In the genomic region with DNA sequence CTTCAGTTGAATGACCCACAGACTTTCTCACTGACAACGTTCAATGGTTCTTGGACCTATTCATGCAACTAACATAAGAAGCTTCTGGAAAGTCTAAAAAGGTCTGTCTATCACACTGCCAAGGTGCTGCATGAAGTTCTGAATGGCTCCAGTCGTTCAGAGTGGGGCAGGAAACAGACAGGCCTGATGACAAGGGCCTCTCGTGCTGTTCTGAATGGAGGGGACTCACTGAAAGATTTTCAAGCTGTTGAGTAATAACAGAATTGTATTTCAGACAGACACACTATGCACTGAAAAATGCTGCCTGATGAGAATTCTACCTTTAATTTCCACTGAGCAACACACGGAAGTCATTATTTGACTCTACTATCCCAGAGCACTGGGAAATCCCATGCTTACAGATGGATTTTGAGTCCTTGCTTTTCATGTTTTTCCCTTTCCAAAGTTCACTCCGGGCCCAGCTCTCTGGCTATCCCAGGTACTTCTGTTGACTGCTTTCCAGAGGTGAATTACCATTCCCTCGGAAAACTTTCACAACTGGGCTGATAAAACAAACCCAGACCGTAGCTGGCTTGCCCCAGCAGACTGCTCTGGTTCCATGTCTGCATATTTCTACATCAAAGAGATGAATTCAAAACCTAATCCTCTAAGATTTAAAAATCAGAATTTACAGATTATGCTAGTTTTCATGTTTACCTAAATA, we compare ENCODE assay signal across 21 cellular contexts.
DNase-seq lines count a peak whose midpoint lies in the region; ATAC-seq and TF ChIP-seq lines count a peak whose summit lies in the region.
"Had no signal": no experiment of that assay in that cellular context is flagged by ENCODE, and none has a peak within 500 bp of the region (broad histone marks: within the 10 kb centered on the region; RNA-seq: fewer than 3 reads in every experiment).

No MANE protein-coding gene starts in this region.

- no peak overlapping the region for H3K4me2 ChIP-seq in PC-3 (ENCODE audit: low read length)

- H3K9me3 Mint-ChIP-seq in CD4-positive, CD25-positive, alpha-beta regulatory T cell, result no peaks in the 10 kb centered on the region
- no peaks in the 10 kb centered on the region for H3K9me3 Mint-ChIP-seq in CD8-positive, alpha-beta T cell
- H3K9me3 Mint-ChIP-seq in naive thymus-derived CD4-positive, alpha-beta T cell, result no peaks in the 10 kb centered on the region
- H3K9me3 Mint-ChIP-seq in nephron progenitor cell, result no peaks in the 10 kb centered on the region

- H3F3A ChIP-seq in PC-3 (ENCODE audit: low read length, unreplicated experiment), result no peaks in the 10 kb centered on the region

- no peaks in the 10 kb centered on the region for H3K9me3 ChIP-seq in CD4-positive, CD25-positive, alpha-beta regulatory T cell (ENCODE audit: control insufficient read depth in 2 of 2, low read length in 2 of 2)
- no peaks in the 10 kb centered on the region for H3K9me3 ChIP-seq in CD8-positive, alpha-beta T cell (ENCODE audit: low read length)
- no peaks in the 10 kb centered on the region for H3K9me3 ChIP-seq in ascending aorta
- no peaks in the 10 kb centered on the region for H3K9me3 ChIP-seq in naive thymus-derived CD4-positive, alpha-beta T cell (ENCODE audit: control insufficient read depth in 2 of 3, low read length in 3 of 3)
- H3K9me3 ChIP-seq in PC-3 (ENCODE audit: low read length), result no peaks in the 10 kb centered on the region
- H3K9me3 ChIP-seq: esophagus muscularis mucosa, left lung had no signal

- peak overlapping the region; percentile 36 for H3K27ac ChIP-seq in CD4-positive, CD25-positive, alpha-beta regulatory T cell (ENCODE audit: insufficient read depth, low read length, poor library complexity, severe bottlenecking)
- H3K27ac ChIP-seq in CD8-positive, alpha-beta T cell (ENCODE audit: low read depth, low read length), result no peak overlapping the region
- H3K27ac ChIP-seq in ascending aorta (peak overlapping the region; percentile 28 to 42), PC-3 (ENCODE audit: low read length) (no peak overlapping the region)
- peak overlapping the region; percentile 17 for H3K27ac ChIP-seq in naive thymus-derived CD4-positive, alpha-beta T cell (ENCODE audit: low read depth, low read length)
- H3K27ac ChIP-seq: cardiac muscle cell, esophagus muscularis mucosa, left lung, parathyroid adenoma had no signal

- TF ChIP-seq CTCF in CD8-positive, alpha-beta T cell (IDR thresholded peaks at IDR 0.05), result no peak
- TF ChIP-seq CTCF in ascending aorta (IDR thresholded peaks at IDR 0.05) (no peak), nephron progenitor cell (IDR thresholded peaks at IDR 0.05) (no peak), PC-3 (conservative IDR thresholded peaks at IDR 0.05; ENCODE audit: low read depth, low read length) (no peak)

- no TSS peak for BruUV-seq in PC-3 (replicated peaks; lab: Mats Ljungman, UMichigan)

- DNase-seq in CD4-positive, CD25-positive, alpha-beta regulatory T cell, result peak in 1 of 3 donors; percentile 39
- DNase-seq in CD8-positive, alpha-beta T cell, result no peak
- DNase-seq in ascending aorta (ENCODE audit: low spot score in 2 of 2), result no peak
- DNase-seq in naive thymus-derived CD4-positive, alpha-beta T cell, result no peak
- DNase-seq in putamen (ENCODE audit: low spot score), result no peak
- DNase-seq in nephron progenitor cell, result no peak
- no peak for DNase-seq in PC-3
- DNase-seq: DMS 273 treated with DMSO at 0.1 percent for 48 hours; GF-D8; KG1; left lung; NCI-H2081 treated with DMSO at 0.1 percent for 48 hours; NCI-H510A; RPMI8226; stimulated activated CD4-positive, alpha-beta T cell treated with anti-CD3 and anti-CD28 coated beads, Interleukin-4, amount 100 ng/mL, for 1 hour had no signal

- H3K27ac Mint-ChIP-seq in CD4-positive, CD25-positive, alpha-beta regulatory T cell, result peak overlapping the region; percentile 72 to 89 (median 88)
- H3K27ac Mint-ChIP-seq in CD8-positive, alpha-beta T cell, result peak overlapping the region; percentile 72
- H3K27ac Mint-ChIP-seq in naive thymus-derived CD4-positive, alpha-beta T cell, result peak overlapping the region; percentile 8 to 89 (median 76)
- no peak overlapping the region for H3K27ac Mint-ChIP-seq in nephron progenitor cell
- H3K27ac Mint-ChIP-seq: B cell had no signal

- CTCF ChIA-PET in CD8-positive, alpha-beta T cell (lab: Charles Lee), result interaction anchor here (0.7 to 4.7 kb wide), 8 partner anchors 8 to 436 kb away, joined by 3 to 24 read pairs (median 6); no protein-coding TSS in a partner anchor
- CTCF ChIA-PET in naive thymus-derived CD4-positive, alpha-beta T cell (lab: Charles Lee), result interaction anchor here (0.9 to 4.2 kb wide), 2 partner anchors 284 to 288 kb away, joined by 3 to 18 read pairs; no protein-coding TSS in a partner anchor
- CTCF ChIA-PET in PC-3 (lab: Charles Lee), result no interaction called here

- intact Hi-C loops in CD8-positive, alpha-beta T cell (cut with DNase I, micrococcal nuclease), result loop anchor here (2.0 to 10.0 kb wide), 2 partner anchors 19 to 731 kb away; no protein-coding TSS in a partner anchor
- intact Hi-C loops in ascending aorta (cut with DNase I), result loop anchor here (5.0 kb wide), 3 partner anchors 67 to 302 kb away; a partner anchor contains a TSS
- intact Hi-C loops in naive thymus-derived CD4-positive, alpha-beta T cell (cut with micrococcal nuclease), result loop anchor here (2.0 to 5.0 kb wide), 5 partner anchors 15 to 302 kb away; a partner anchor contains a TSS
- intact Hi-C loops in PC-3 (cut with micrococcal nuclease), result loop anchor here (5.0 kb wide), 1 partner anchor 287 kb away; no protein-coding TSS in a partner anchor

- no peaks in the 10 kb centered on the region for H3K9me2 ChIP-seq in PC-3 (replicated peaks; ENCODE audit: low read length)

- H2AFZ ChIP-seq in PC-3 (ENCODE audit: low read length), result no peak overlapping the region
- H2AFZ ChIP-seq: parathyroid adenoma had no signal

- peaks cover 73% of the 10 kb centered on the region for H3K4me1 ChIP-seq in CD4-positive, CD25-positive, alpha-beta regulatory T cell (ENCODE audit: control insufficient read depth, insufficient read depth, low read length, poor library complexity, severe bottlenecking)
- peaks cover 45% of the 10 kb centered on the region for H3K4me1 ChIP-seq in CD8-positive, alpha-beta T cell (ENCODE audit: insufficient read depth, low read length)
- H3K4me1 ChIP-seq in ascending aorta, result no peaks in the 10 kb centered on the region
- H3K4me1 ChIP-seq in naive thymus-derived CD4-positive, alpha-beta T cell (ENCODE audit: control insufficient read depth in 2 of 2, insufficient read depth in 2 of 2, low read length in 2 of 2), result peaks cover 9 to 31% of the 10 kb centered on the region in 2 donors
- peaks cover 27% of the 10 kb centered on the region for H3K4me1 ChIP-seq in PC-3 (ENCODE audit: insufficient read depth, low read length)
- H3K4me1 ChIP-seq: parathyroid adenoma had no signal

- peak in 1 of 2 donors; percentile 46 for ATAC-seq in CD4-positive, CD25-positive, alpha-beta regulatory T cell (ENCODE audit: low read depth in 2 of 2)
- ATAC-seq in CD8-positive, alpha-beta T cell, result no peak
- no peak for ATAC-seq in naive thymus-derived CD4-positive, alpha-beta T cell
- ATAC-seq in HG03457 (IDR thresholded peaks at IDR 0.05; ENCODE audit: unreplicated experiment) (no peak), PC-3 (no peak)
- ATAC-seq: left lung, SK-N-SH treated with all-trans-retinoic acid at 6 μM for 48 hours had no signal

- peaks cover 69% of the 10 kb centered on the region for H3K36me3 ChIP-seq in CD4-positive, CD25-positive, alpha-beta regulatory T cell (ENCODE audit: control insufficient read depth, insufficient read depth, low read length)
- peaks cover 15% of the 10 kb centered on the region for H3K36me3 ChIP-seq in CD8-positive, alpha-beta T cell (ENCODE audit: insufficient read depth, low read length)
- H3K36me3 ChIP-seq in ascending aorta (no peaks in the 10 kb centered on the region), PC-3 (ENCODE audit: low read depth, low read length) (peaks cover 5% of the 10 kb centered on the region; the same call in 1 of the 2 replicates)
- H3K36me3 ChIP-seq in naive thymus-derived CD4-positive, alpha-beta T cell (ENCODE audit: control insufficient read depth in 2 of 3, insufficient read depth in 3 of 3, low read length in 3 of 3), result peaks cover 2 to 56% (median 15%) of the 10 kb centered on the region in 3 experiments
- H3K36me3 ChIP-seq: cardiac muscle cell, esophagus muscularis mucosa had no signal

- peak overlapping the region; percentile 37 for H3K4me3 ChIP-seq in CD4-positive, CD25-positive, alpha-beta regulatory T cell (ENCODE audit: low read depth, low read length)
- H3K4me3 ChIP-seq in CD8-positive, alpha-beta T cell (ENCODE audit: low read depth, low read length), result no peak overlapping the region
- peak overlapping the region in 1 of 2 donors; percentile 46 for H3K4me3 ChIP-seq in ascending aorta
- H3K4me3 ChIP-seq in naive thymus-derived CD4-positive, alpha-beta T cell (ENCODE audit: low read length), result no peak overlapping the region
- H3K4me3 ChIP-seq in PC-3 (ENCODE audit: low read length), result no peak overlapping the region
- H3K4me3 ChIP-seq: cardiac muscle cell, esophagus muscularis mucosa, left lung had no signal

- peaks cover 75% of the 10 kb centered on the region for H3K79me2 ChIP-seq in PC-3 (ENCODE audit: low read length)

- H3K27me3 ChIP-seq in CD4-positive, CD25-positive, alpha-beta regulatory T cell (ENCODE audit: control insufficient read depth, insufficient read depth, low read length), result no peaks in the 10 kb centered on the region
- no peaks in the 10 kb centered on the region for H3K27me3 ChIP-seq in CD8-positive, alpha-beta T cell (ENCODE audit: insufficient read depth, low read length)
- H3K27me3 ChIP-seq in ascending aorta (no peaks in the 10 kb centered on the region), PC-3 (ENCODE audit: low read length) (no peaks in the 10 kb centered on the region)
- no peaks in the 10 kb centered on the region for H3K27me3 ChIP-seq in naive thymus-derived CD4-positive, alpha-beta T cell (ENCODE audit: control insufficient read depth in 2 of 2, insufficient read depth in 2 of 2, low read length in 2 of 2)
- H3K27me3 ChIP-seq: cardiac muscle cell, esophagus muscularis mucosa, left lung had no signal

- no peaks in the 10 kb centered on the region for H4K20me1 ChIP-seq in PC-3 (ENCODE audit: low read length)

- POLR2A ChIA-PET in CD8-positive, alpha-beta T cell (lab: Charles Lee), result no interaction called here
- POLR2A ChIA-PET in naive thymus-derived CD4-positive, alpha-beta T cell (lab: Charles Lee), result interaction anchor here (1.0 to 1.7 kb wide), 2 partner anchors 72 to 123 kb away, joined by 3 read pairs; no protein-coding TSS in a partner anchor
- POLR2A ChIA-PET in PC-3 (lab: Charles Lee; ENCODE audit: unreplicated experiment), result no interaction called here

- no peaks in the 10 kb centered on the region for H3K27me3 Mint-ChIP-seq in CD4-positive, CD25-positive, alpha-beta regulatory T cell
- no peaks in the 10 kb centered on the region for H3K27me3 Mint-ChIP-seq in CD8-positive, alpha-beta T cell (ENCODE audit: low read depth)
- H3K27me3 Mint-ChIP-seq in naive thymus-derived CD4-positive, alpha-beta T cell, result no peaks in the 10 kb centered on the region
- no peaks in the 10 kb centered on the region for H3K27me3 Mint-ChIP-seq in nephron progenitor cell (ENCODE audit: low read depth, poor library complexity)
- H3K27me3 Mint-ChIP-seq: B cell had no signal

- H3K36me3 Mint-ChIP-seq in CD4-positive, CD25-positive, alpha-beta regulatory T cell, result peaks cover 44% of the 10 kb centered on the region
- peaks cover 83% of the 10 kb centered on the region for H3K36me3 Mint-ChIP-seq in CD8-positive, alpha-beta T cell
- H3K36me3 Mint-ChIP-seq in naive thymus-derived CD4-positive, alpha-beta T cell, result peaks cover 4 to 45% (median 21%) of the 10 kb centered on the region in 5 donors
- H3K36me3 Mint-ChIP-seq in nephron progenitor cell (ENCODE audit: low read depth), result no peaks in the 10 kb centered on the region

- peaks cover 16 to 94% (median 64%) of the 10 kb centered on the region in 4 donors for H3K4me1 Mint-ChIP-seq in CD4-positive, CD25-positive, alpha-beta regulatory T cell
- H3K4me1 Mint-ChIP-seq in CD8-positive, alpha-beta T cell (ENCODE audit: low read depth), result peaks cover 92% of the 10 kb centered on the region
- H3K4me1 Mint-ChIP-seq in naive thymus-derived CD4-positive, alpha-beta T cell, result peaks cover 53 to 95% (median 87%) of the 10 kb centered on the region in 7 donors
- H3K4me1 Mint-ChIP-seq in nephron progenitor cell, result peaks cover 38% of the 10 kb centered on the region

- no peak overlapping the region for H3K9ac ChIP-seq in PC-3 (ENCODE audit: low read length)
- H3K9ac ChIP-seq: parathyroid adenoma had no signal

- H3K4me3 Mint-ChIP-seq in CD4-positive, CD25-positive, alpha-beta regulatory T cell, result peak overlapping the region in 2 of 4 donors; percentile 9 to 50
- no peak overlapping the region for H3K4me3 Mint-ChIP-seq in CD8-positive, alpha-beta T cell
- H3K4me3 Mint-ChIP-seq in naive thymus-derived CD4-positive, alpha-beta T cell, result peak overlapping the region in 2 of 10 donors; percentile 20 to 36
- H3K4me3 Mint-ChIP-seq in nephron progenitor cell, result no peak overlapping the region
- H3K4me3 Mint-ChIP-seq: B cell had no signal

Comparison
In these comparisons a context has a peak if more than half of its experiments do, and no peak if none do; other contexts are left out.
1. H3K27ac ChIP-seq: peak in CD4-positive, CD25-positive, alpha-beta regulatory T cell (single experiment), ascending aorta (2 of 2) and naive thymus-derived CD4-positive, alpha-beta T cell (single experiment); none in CD8-positive, alpha-beta T cell (single experiment) and PC-3 (single experiment).